In the genomic region with DNA sequence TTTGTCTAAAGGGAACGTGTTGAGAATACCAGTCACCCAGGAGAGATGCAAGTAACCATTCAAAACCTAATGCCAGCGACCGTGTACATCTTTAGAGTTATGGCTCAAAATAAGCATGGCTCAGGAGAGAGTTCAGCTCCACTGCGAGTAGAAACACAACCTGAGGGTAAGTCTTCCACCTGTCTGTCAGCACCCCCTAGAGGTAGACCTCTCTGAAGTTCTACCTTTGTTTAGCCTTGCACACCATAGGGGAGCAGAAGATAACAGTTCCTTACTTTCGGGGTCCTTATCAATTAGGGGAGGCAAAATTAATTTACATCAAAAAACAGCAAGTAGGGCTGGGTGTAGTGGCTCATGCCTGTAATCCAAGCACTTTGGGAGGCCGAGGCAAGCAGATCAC, we compare ENCODE assay signal across 9 cellular contexts.
A peak's percentile ranks its signal among the peaks of the same experiment; 100 is the strongest.
DNase-seq lines count a peak whose midpoint lies in the region; ATAC-seq and TF ChIP-seq lines count a peak whose summit lies in the region.
"Had no signal": no experiment of that assay in that cellular context is flagged by ENCODE, and none has a peak within 500 bp of the region (broad histone marks: within the 10 kb centered on the region; RNA-seq: fewer than 3 reads in every experiment).

No MANE protein-coding gene starts in this region.

- no peak for TF ChIP-seq POLR2A in heart left ventricle (IDR thresholded peaks at IDR 0.05)
- no peak for TF ChIP-seq POLR2A in erythroblast (IDR thresholded peaks at IDR 0.05; ENCODE audit: low read length)

- DNase-seq in cardiac muscle cell (ENCODE audit: low read depth in 1 of 2, low spot score in 1 of 2): peak in 1 of 2 donors; percentile 56
- DNase-seq in heart left ventricle: no peak
- DNase-seq in NCI-H526 treated with DMSO at 0.1 percent for 48 hours (lab: John Stamatoyannopoulos, UW): peak; percentile 32
- peak; percentile 48 to 57 for DNase-seq in erythroblast (lab: John Stamatoyannopoulos, UW)
- no peak for DNase-seq in cerebellar nuclear complex (lab: John Stamatoyannopoulos, UW)
- DNase-seq in Right ventricle myocardium inferior (ENCODE audit: missing footprints): no peak
- DNase-seq in activated T-cell treated with anti-CD3 and anti-CD28 coated beads, Interleukin-2, amount 50 U/mL, for 48 hours: no peak

- peaks cover 11% of the 10 kb centered on the region for H3K36me3 ChIP-seq in cardiac muscle cell
- peaks cover 0 to 39% (median 0%) of the 10 kb centered on the region in 9 donors for H3K36me3 ChIP-seq in heart left ventricle

- H3K4me3 ChIP-seq in cardiac muscle cell (no peak overlapping the region), heart left ventricle (no peak overlapping the region)
- H3K4me3 ChIP-seq: skin epidermis had no signal

- intact Hi-C loops in heart left ventricle (cut with DNase I): loop anchor here in 1 of 10 donors (5.0 kb wide), 1 partner anchor 463 kb away; no protein-coding TSS in a partner anchor
- intact Hi-C loops in Right ventricle myocardium inferior (cut with DNase I): loop anchor here (5.0 kb wide), 1 partner anchor 393 kb away; no protein-coding TSS in a partner anchor

- ATAC-seq in heart left ventricle: no peak
- no peak for ATAC-seq in GM21360 (IDR thresholded peaks at IDR 0.05; ENCODE audit: unreplicated experiment)
- ATAC-seq in Right ventricle myocardium inferior: no peak

- WGBS in heart left ventricle, 4 donors: 79 to 88% (median 87%) methylated on average over 6 of the region's 6 CpGs

- H3K27ac ChIP-seq in cardiac muscle cell (no peak overlapping the region), heart left ventricle (no peak overlapping the region)
- H3K27ac ChIP-seq: skin epidermis had no signal

- TF ChIP-seq CTCF in cardiac muscle cell (IDR thresholded peaks at IDR 0.05; ENCODE audit: low read depth, low read length): peak; percentile 30
- TF ChIP-seq CTCF in heart left ventricle (IDR thresholded peaks at IDR 0.05): peak in 1 of 12 donors; percentile 15

- H3K4me1 ChIP-seq in cardiac muscle cell (ENCODE audit: low read depth) (no peaks in the 10 kb centered on the region), heart left ventricle (peaks cover 0 to 4% (median 0%) of the 10 kb centered on the region in 12 donors)

- no peaks in the 10 kb centered on the region for H3K9me3 ChIP-seq in cardiac muscle cell (ENCODE audit: low read depth)
- H3K9me3 ChIP-seq in heart left ventricle: no peaks in the 10 kb centered on the region

- H3K27me3 ChIP-seq in cardiac muscle cell: no peaks in the 10 kb centered on the region
- H3K27me3 ChIP-seq in heart left ventricle: no peaks in the 10 kb centered on the region

Comparison
In these comparisons a context has a peak if more than half of its experiments do, and no peak if none do; other contexts are left out.
1. DNase-seq: peak in NCI-H526 treated with DMSO at 0.1 percent for 48 hours (single experiment) and erythroblast (2 of 2); none in heart left ventricle (0 of 5), cerebellar nuclear complex (0 of 2), Right ventricle myocardium inferior (single experiment) and activated T-cell treated with anti-CD3 and anti-CD28 coated beads, Interleukin-2, amount 50 U/mL, for 48 hours (0 of 2).